28 cellular contexts compared by ENCODE assay signal in genomic region chr14:51931308-51931707, GRCh38. TPM values are rescaled to one million over a fixed set of nuclear protein-coding genes. Genes with fewer than 3 reads are reported as not detected.
DNase-seq lines count a peak whose midpoint lies in the region; ATAC-seq and TF ChIP-seq lines count a peak whose summit lies in the region.
"Had no signal": no experiment of that assay in that cellular context is flagged by ENCODE, and none has a peak within 500 bp of the region (broad histone marks: within the 10 kb centered on the region; RNA-seq: fewer than 3 reads in every experiment).

No MANE protein-coding gene starts in this region.

- no peak overlapping the region for H3K4me3 Mint-ChIP-seq in activated T-cell treated with anti-CD3 and anti-CD28 coated beads, Interleukin-2, amount 50 U/mL, for 4 hours
- no peak overlapping the region for H3K4me3 Mint-ChIP-seq in activated naive CD8-positive, alpha-beta T cell treated with anti-CD3 and anti-CD28 coated beads, Interleukin-2, amount 10 ng/mL, durations not matched to agents 7 days and 5 days
- peak overlapping the region; percentile 64 for H3K4me3 Mint-ChIP-seq in stimulated activated effector memory CD8-positive, alpha-beta T cell treated with anti-CD3 and anti-CD28 coated beads, Interleukin-12 subunit alpha, Interleukin-12 subunit beta, amount 100 ng/mL, for 72 hours
- H3K4me3 Mint-ChIP-seq: stimulated activated memory B cell treated with anti-CD40 and anti-IgM and Interleukin-4, amounts not matched to agents 10 μg/mL and 1 μg/mL and 100 μg/mL, for 72 hours had no signal

- no peaks in the 10 kb centered on the region for H3K27me3 ChIP-seq in PC-3 (ENCODE audit: low read length)
- H3K27me3 ChIP-seq: BLaER1 treated with 17β-estradiol and CSF1 and Interleukin-3, amounts not matched to agents 10 nM and 100 nM; breast epithelium; colonic mucosa; tibial artery had no signal

- H3K4me1 ChIP-seq in PC-3 (ENCODE audit: insufficient read depth, low read length), result no peaks in the 10 kb centered on the region
- H3K4me1 ChIP-seq: breast epithelium, colonic mucosa, lower lobe of right lung, tibial artery had no signal

- H2AFZ ChIP-seq in PC-3 (ENCODE audit: low read length), result no peak overlapping the region

- no peaks in the 10 kb centered on the region for H4K20me1 ChIP-seq in PC-3 (ENCODE audit: low read length)

- no TSS peak for BruUV-seq in PC-3 (replicated peaks; lab: Mats Ljungman, UMichigan)

- H3K27me3 Mint-ChIP-seq in activated T-cell treated with anti-CD3 and anti-CD28 coated beads, Interleukin-2, amount 50 U/mL, for 4 hours (ENCODE audit: low read depth), result no peaks in the 10 kb centered on the region
- H3K27me3 Mint-ChIP-seq in activated naive CD8-positive, alpha-beta T cell treated with anti-CD3 and anti-CD28 coated beads, Interleukin-2, amount 10 ng/mL, durations not matched to agents 7 days and 5 days, result no peaks in the 10 kb centered on the region
- H3K27me3 Mint-ChIP-seq: stimulated activated memory B cell treated with anti-CD40 and anti-IgM and Interleukin-4, amounts not matched to agents 10 μg/mL and 1 μg/mL and 100 μg/mL, for 72 hours had no signal

- H3K79me2 ChIP-seq in PC-3 (ENCODE audit: low read length), result no peaks in the 10 kb centered on the region

- H3K27ac ChIP-seq in PC-3 (ENCODE audit: low read length), result no peak overlapping the region
- H3K27ac ChIP-seq: BLaER1 treated with 17β-estradiol and CSF1 and Interleukin-3, amounts not matched to agents 10 nM and 100 nM; breast epithelium; colonic mucosa; lower lobe of right lung; skin epidermis; tibial artery had no signal

- intact Hi-C loops in PC-3 (cut with micrococcal nuclease), result no loop called here

- TF ChIP-seq CTCF in PC-3 (conservative IDR thresholded peaks at IDR 0.05; ENCODE audit: low read depth, low read length), result no peak

- H3K4me3 ChIP-seq in PC-3 (ENCODE audit: low read length), result no peak overlapping the region
- H3K4me3 ChIP-seq: BLaER1 treated with 17β-estradiol and CSF1 and Interleukin-3, amounts not matched to agents 10 nM and 100 nM; breast epithelium; colonic mucosa; HAP-1; lower lobe of right lung; skin epidermis; tibial artery had no signal

- no peak overlapping the region for H3K4me2 ChIP-seq in PC-3 (ENCODE audit: low read length)

- H3F3A ChIP-seq in PC-3 (ENCODE audit: low read length, unreplicated experiment), result no peaks in the 10 kb centered on the region

- peaks cover 47% of the 10 kb centered on the region for H3K36me3 Mint-ChIP-seq in activated T-cell treated with anti-CD3 and anti-CD28 coated beads, Interleukin-2, amount 50 U/mL, for 4 hours (ENCODE audit: insufficient read depth)
- peaks cover 63% of the 10 kb centered on the region for H3K36me3 Mint-ChIP-seq in activated naive CD8-positive, alpha-beta T cell treated with anti-CD3 and anti-CD28 coated beads, Interleukin-2, amount 10 ng/mL, durations not matched to agents 7 days and 5 days
- peaks cover 68% of the 10 kb centered on the region for H3K36me3 Mint-ChIP-seq in stimulated activated effector memory CD8-positive, alpha-beta T cell treated with anti-CD3 and anti-CD28 coated beads, Interleukin-12 subunit alpha, Interleukin-12 subunit beta, amount 100 ng/mL, for 72 hours

- no peaks in the 10 kb centered on the region for H3K36me3 ChIP-seq in PC-3 (ENCODE audit: low read depth, low read length)
- H3K36me3 ChIP-seq: breast epithelium, colonic mucosa, HAP-1, lower lobe of right lung, tibial artery had no signal

- no peak for DNase-seq in activated T-cell treated with anti-CD3 and anti-CD28 coated beads, Interleukin-2, amount 50 U/mL, for 4 hours
- no peak for DNase-seq in activated T-cell treated with anti-CD3 and anti-CD28 coated beads, Interleukin-2, amount 50 U/mL, for 1 hour
- DNase-seq in PC-3, result no peak
- no peak for DNase-seq in activated naive CD8-positive, alpha-beta T cell treated with anti-CD3 and anti-CD28 coated beads, Interleukin-2, amount 10 ng/mL, durations not matched to agents 7 days and 5 days
- no peak for DNase-seq in stimulated activated effector memory CD8-positive, alpha-beta T cell treated with anti-CD3 and anti-CD28 coated beads, Interleukin-12 subunit alpha, Interleukin-12 subunit beta, amount 100 ng/mL, for 72 hours (ENCODE audit: low spot score in 2 of 2)
- DNase-seq in NCI-H2081 (lab: John Stamatoyannopoulos, UW), result no peak
- no peak for DNase-seq in NCI-H526 (lab: John Stamatoyannopoulos, UW)
- DNase-seq: ACHN; activated CD4-positive, alpha-beta T cell treated with anti-CD3 and anti-CD28 coated beads for 48 hours; colonic mucosa; DMS 273 treated with DMSO at 0.1 percent for 48 hours; GDM1; kidney; lower lobe of right lung; NCI-H1092 treated with DMSO at 0.1 percent for 48 hours; NCI-H2081 treated with DMSO at 0.1 percent for 48 hours; NCI-H446; NK-92 treated with Interleukin-12 subunit alpha and Interleukin-12 subunit beta, amount 100 ng/mL, for 24 hours; occipital lobe; stimulated activated CD4-positive, alpha-beta T cell treated with anti-CD3 and anti-CD28 coated beads, Interleukin-1b, Interleukin-23, amount 100 ng/mL, for 48 hours; tibial artery had no signal

- CTCF ChIA-PET in PC-3 (lab: Charles Lee), result no interaction called here

- peak overlapping the region; percentile 13 for H3K27ac Mint-ChIP-seq in activated naive CD8-positive, alpha-beta T cell treated with anti-CD3 and anti-CD28 coated beads, Interleukin-2, amount 10 ng/mL, durations not matched to agents 7 days and 5 days
- H3K27ac Mint-ChIP-seq in stimulated activated effector memory CD8-positive, alpha-beta T cell treated with anti-CD3 and anti-CD28 coated beads, Interleukin-12 subunit alpha, Interleukin-12 subunit beta, amount 100 ng/mL, for 72 hours, result peak overlapping the region; percentile 89

- H3K9me3 ChIP-seq in PC-3 (ENCODE audit: low read length), result no peaks in the 10 kb centered on the region
- H3K9me3 ChIP-seq: breast epithelium, colonic mucosa, HAP-1, lower lobe of right lung, tibial artery had no signal

- ATAC-seq in activated T-cell treated with anti-CD3 and anti-CD28 coated beads, Interleukin-2, amount 50 U/mL, for 4 hours, result peak; percentile 37 to 56
- ATAC-seq in PC-3 (0 out of 2 replicates have a peak, but pooled peaks have one; percentile 11), GM18907 (IDR thresholded peaks at IDR 0.05; ENCODE audit: unreplicated experiment) (no peak)
- no peak for ATAC-seq in activated naive CD8-positive, alpha-beta T cell treated with anti-CD3 and anti-CD28 coated beads, Interleukin-2, amount 10 ng/mL, durations not matched to agents 7 days and 5 days (ENCODE audit: low read depth)
- ATAC-seq in stimulated activated effector memory CD8-positive, alpha-beta T cell treated with anti-CD3 and anti-CD28 coated beads, Interleukin-12 subunit alpha, Interleukin-12 subunit beta, amount 100 ng/mL, for 72 hours, result peak; percentile 88
- ATAC-seq: lower lobe of right lung; Panc1; stimulated activated memory B cell treated with anti-CD40 and anti-IgM and Interleukin-4, amounts not matched to agents 10 μg/mL and 1 μg/mL and 100 μg/mL, for 72 hours had no signal

- H3K9me2 ChIP-seq in PC-3 (replicated peaks; ENCODE audit: low read length), result no peaks in the 10 kb centered on the region

- H3K9me3 Mint-ChIP-seq in activated T-cell treated with anti-CD3 and anti-CD28 coated beads, Interleukin-2, amount 50 U/mL, for 4 hours, result no peaks in the 10 kb centered on the region
- H3K9me3 Mint-ChIP-seq in activated naive CD8-positive, alpha-beta T cell treated with anti-CD3 and anti-CD28 coated beads, Interleukin-2, amount 10 ng/mL, durations not matched to agents 7 days and 5 days, result peaks cover 1% of the 10 kb centered on the region
- peaks cover 2% of the 10 kb centered on the region for H3K9me3 Mint-ChIP-seq in stimulated activated effector memory CD8-positive, alpha-beta T cell treated with anti-CD3 and anti-CD28 coated beads, Interleukin-12 subunit alpha, Interleukin-12 subunit beta, amount 100 ng/mL, for 72 hours
- H3K9me3 Mint-ChIP-seq: stimulated activated memory B cell treated with anti-CD40 and anti-IgM and Interleukin-4, amounts not matched to agents 10 μg/mL and 1 μg/mL and 100 μg/mL, for 72 hours had no signal

- POLR2A ChIA-PET in PC-3 (lab: Charles Lee; ENCODE audit: unreplicated experiment), result no interaction called here
- POLR2A ChIA-PET in activated naive CD8-positive, alpha-beta T cell treated with anti-CD3 and anti-CD28 coated beads, Interleukin-2, amount 10 ng/mL, durations not matched to agents 7 days and 5 days (lab: Charles Lee), result interaction anchor here (0.6 kb wide), 1 partner anchor 1244 kb away, joined by 3 read pairs; no protein-coding TSS in a partner anchor

- H3K4me1 Mint-ChIP-seq in activated T-cell treated with anti-CD3 and anti-CD28 coated beads, Interleukin-2, amount 50 U/mL, for 4 hours (ENCODE audit: low read depth), result peaks cover 71% of the 10 kb centered on the region
- H3K4me1 Mint-ChIP-seq in activated naive CD8-positive, alpha-beta T cell treated with anti-CD3 and anti-CD28 coated beads, Interleukin-2, amount 10 ng/mL, durations not matched to agents 7 days and 5 days, result peaks cover 41% of the 10 kb centered on the region
- H3K4me1 Mint-ChIP-seq in stimulated activated effector memory CD8-positive, alpha-beta T cell treated with anti-CD3 and anti-CD28 coated beads, Interleukin-12 subunit alpha, Interleukin-12 subunit beta, amount 100 ng/mL, for 72 hours, result peaks cover 81% of the 10 kb centered on the region

- no peak overlapping the region for H3K9ac ChIP-seq in PC-3 (ENCODE audit: low read length)
- H3K9ac ChIP-seq: BLaER1 treated with 17β-estradiol and CSF1 and Interleukin-3, amounts not matched to agents 10 nM and 100 nM had no signal

RNA-seq across cellular contexts. Expression of gene RTRAF, which starts 58.0 kb away (rescaled TPM):
- total RNA-seq in activated T-cell treated with anti-CD3 and anti-CD28 coated beads, Interleukin-2, amount 50 U/mL, for 4 hours, result 100 to 1,000 TPM; 252 to 270 (median 270) TPM
- 218 and 300 TPM in 2 replicates for total RNA-seq in PC-3 (2014; rRNA removed)
- 100 to 1,000 TPM; 143 to 147 TPM for total RNA-seq in activated naive CD8-positive, alpha-beta T cell treated with anti-CD3 and anti-CD28 coated beads, Interleukin-2, amount 10 ng/mL, durations not matched to agents 7 days and 5 days

Comparison
In these comparisons a context has a peak if more than half of its experiments do, and no peak if none do; other contexts are left out.
1. ATAC-seq: peak in activated T-cell treated with anti-CD3 and anti-CD28 coated beads, Interleukin-2, amount 50 U/mL, for 4 hours (2 of 2), PC-3 (single experiment) and stimulated activated effector memory CD8-positive, alpha-beta T cell treated with anti-CD3 and anti-CD28 coated beads, Interleukin-12 subunit alpha, Interleukin-12 subunit beta, amount 100 ng/mL, for 72 hours (single experiment); none in activated naive CD8-positive, alpha-beta T cell treated with anti-CD3 and anti-CD28 coated beads, Interleukin-2, amount 10 ng/mL, durations not matched to agents 7 days and 5 days (single experiment) and GM18907 (single experiment).